ENCODE assay signal across 8 cellular contexts in the genomic region with DNA sequence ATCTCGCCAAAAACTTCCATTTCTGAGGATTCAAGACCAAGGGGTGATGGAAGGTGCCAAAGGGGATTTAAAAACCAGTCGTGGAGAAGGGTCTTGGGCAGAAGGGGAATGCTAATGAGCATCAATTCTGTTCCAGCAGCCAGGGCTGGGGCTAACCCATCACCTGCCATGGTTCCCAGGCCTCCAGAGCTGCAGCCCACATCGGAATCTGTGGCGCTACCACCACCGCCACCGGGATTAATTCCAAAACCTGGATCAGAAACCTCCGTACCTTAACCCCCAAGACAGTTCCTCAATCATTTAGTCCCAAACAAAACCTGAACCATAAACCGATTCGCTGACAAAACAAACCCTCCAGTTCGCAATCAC. TPM values are rescaled to one million over a fixed set of nuclear protein-coding genes. Genes with fewer than 3 reads are reported as not detected.
DNase-seq lines count a peak whose midpoint lies in the region; ATAC-seq and TF ChIP-seq lines count a peak whose summit lies in the region.

No MANE protein-coding gene starts in this region.

- H3K4me3 ChIP-seq in BLaER1 treated with 17β-estradiol and CSF1 and Interleukin-3, amounts not matched to agents 10 nM and 100 nM: peak overlapping the region; percentile 72 to 93 (median 82)
- H3K4me3 ChIP-seq in HCT116 (replicated peaks in 1 of 2; ENCODE audit: low read depth in 1 of 2, low read length in 2 of 2): peak overlapping the region; percentile 51 to 59
- peak overlapping the region; percentile 86 for H3K4me3 ChIP-seq in iPS-20b (ENCODE audit: low read length)
- peak overlapping the region; percentile 67 to 77 (median 71) for H3K4me3 ChIP-seq in spleen

- 16 to 25% (median 22%) methylated on average over 8 to 10 of the region's 10 CpGs for WGBS in spleen, 5 donors

- H3K9me3 ChIP-seq in BLaER1 treated with 17β-estradiol and CSF1 and Interleukin-3, amounts not matched to agents 10 nM and 100 nM (replicated peaks in 1 of 11): peaks cover 60 to 81% (median 74%) of the 10 kb centered on the region in 11 experiments
- H3K9me3 ChIP-seq in HCT116 (ENCODE audit: control insufficient read depth in 1 of 2, insufficient read depth in 1 of 2, low read depth in 1 of 2, low read length in 2 of 2): peaks cover 19 to 35% of the 10 kb centered on the region in 2 experiments; a peak in 3 of 4 replicates
- H3K9me3 ChIP-seq in iPS-20b (ENCODE audit: insufficient read depth, low read depth, low read length): no peaks in the 10 kb centered on the region
- H3K9me3 ChIP-seq in spleen: peaks cover 0 to 85% (median 70%) of the 10 kb centered on the region in 8 donors

- peak overlapping the region; percentile 78 to 99 (median 88) for H3K4me2 ChIP-seq in BLaER1 treated with 17β-estradiol and CSF1 and Interleukin-3, amounts not matched to agents 10 nM and 100 nM
- H3K4me2 ChIP-seq in HCT116 (ENCODE audit: low read length): peak overlapping the region; percentile 72

- H3K27ac ChIP-seq in BLaER1 treated with 17β-estradiol and CSF1 and Interleukin-3, amounts not matched to agents 10 nM and 100 nM: peak overlapping the region; percentile 85 to 95 (median 91)
- H3K27ac ChIP-seq in HCT116 (ENCODE audit: low read depth, low read length): no peak overlapping the region
- H3K27ac ChIP-seq in iPS-20b (ENCODE audit: low read length): no peak overlapping the region
- peak overlapping the region in 7 of 8 donors; percentile 77 to 92 (median 90) for H3K27ac ChIP-seq in spleen

- CTCF ChIA-PET in HCT116 (lab: Charles Lee): no interaction called here

- no peak for TF ChIP-seq RAD21 in HCT116 (IDR thresholded peaks at IDR 0.05; ENCODE audit: low read depth)

- POLR2A ChIA-PET in HCT116 (lab: Charles Lee): no interaction called here
- POLR2A ChIA-PET in activated naive CD8-positive, alpha-beta T cell treated with anti-CD3 and anti-CD28 coated beads, Interleukin-2, amount 10 ng/mL, durations not matched to agents 7 days and 5 days (lab: Charles Lee): interaction anchor here (1.5 to 1.9 kb wide), 2 partner anchors 21 to 42 kb away, joined by 6 to 7 read pairs; a partner anchor contains a TSS

- H3K9me3 Mint-ChIP-seq in activated naive CD8-positive, alpha-beta T cell treated with anti-CD3 and anti-CD28 coated beads, Interleukin-2, amount 10 ng/mL, durations not matched to agents 7 days and 5 days: peaks cover 24% of the 10 kb centered on the region

- H3K9ac ChIP-seq in BLaER1 treated with 17β-estradiol and CSF1 and Interleukin-3, amounts not matched to agents 10 nM and 100 nM: peak overlapping the region; percentile 78 to 91 (median 88)
- H3K9ac ChIP-seq in HCT116 (ENCODE audit: low read length): no peak overlapping the region
- peak overlapping the region; percentile 92; the same call in 1 of the 2 replicates for H3K9ac ChIP-seq in iPS-20b (ENCODE audit: low read depth, low read length)

- no peaks in the 10 kb centered on the region for H3K9me2 ChIP-seq in HCT116 (ENCODE audit: insufficient read depth)

- no peak for ATAC-seq in HCT116
- no peak for ATAC-seq in activated naive CD8-positive, alpha-beta T cell treated with anti-CD3 and anti-CD28 coated beads, Interleukin-2, amount 10 ng/mL, durations not matched to agents 7 days and 5 days (ENCODE audit: low read depth)

- H3K27me3 ChIP-seq in BLaER1 treated with 17β-estradiol and CSF1 and Interleukin-3, amounts not matched to agents 10 nM and 100 nM: no peaks in the 10 kb centered on the region
- no peaks in the 10 kb centered on the region for H3K27me3 ChIP-seq in HCT116 (ENCODE audit: insufficient read depth, low read length)
- H3K27me3 ChIP-seq in iPS-20b (ENCODE audit: insufficient read depth, low read length): no peaks in the 10 kb centered on the region
- H3K27me3 ChIP-seq in spleen (replicated peaks in 1 of 7): no peaks in the 10 kb centered on the region

- peaks cover 47% of the 10 kb centered on the region for H3K36me3 Mint-ChIP-seq in activated naive CD8-positive, alpha-beta T cell treated with anti-CD3 and anti-CD28 coated beads, Interleukin-2, amount 10 ng/mL, durations not matched to agents 7 days and 5 days

- RAD21 ChIA-PET in HCT116 (lab: Charles Lee; ENCODE audit: low non-redundant PET in 1 of 2, low total read pairs in 2 of 2, uncharacterized antibody in 2 of 2, unreplicated experiment in 2 of 2): no interaction called here

- TF ChIP-seq CTCF in HCT116 (IDR thresholded peaks at IDR 0.05 in 2 of 3, conservative IDR thresholded peaks at IDR 0.05 in 1 of 3; ENCODE audit: borderline replicate concordance in 1 of 3, insufficient read depth in 1 of 3, low read depth in 2 of 3, low read length in 2 of 3) (no peak), spleen (IDR thresholded peaks at IDR 0.05 in 8 of 11, conservative IDR thresholded peaks at IDR 0.05 in 3 of 11) (no peak)

- no peaks in the 10 kb centered on the region for H3K79me2 ChIP-seq in HCT116 (ENCODE audit: insufficient read depth, low read length)

- peaks cover 10% of the 10 kb centered on the region for H3K4me1 Mint-ChIP-seq in activated naive CD8-positive, alpha-beta T cell treated with anti-CD3 and anti-CD28 coated beads, Interleukin-2, amount 10 ng/mL, durations not matched to agents 7 days and 5 days

- peaks cover 3 to 10% (median 6%) of the 10 kb centered on the region in 10 experiments; a peak in 14 of 20 replicates for H3K4me1 ChIP-seq in BLaER1 treated with 17β-estradiol and CSF1 and Interleukin-3, amounts not matched to agents 10 nM and 100 nM
- H3K4me1 ChIP-seq in HCT116 (ENCODE audit: control insufficient read depth in 1 of 2, insufficient read depth in 2 of 2, low read length in 2 of 2): no peaks in the 10 kb centered on the region
- H3K4me1 ChIP-seq in iPS-20b (ENCODE audit: insufficient read depth, low read length): no peaks in the 10 kb centered on the region
- H3K4me1 ChIP-seq in spleen: peaks cover 6 to 21% (median 12%) of the 10 kb centered on the region in 6 donors

- TF ChIP-seq POLR2A in HCT116 (IDR thresholded peaks at IDR 0.05; ENCODE audit: borderline replicate concordance, extremely low read depth, insufficient read depth, insufficient read length): no peak
- no peak for TF ChIP-seq POLR2A in spleen (IDR thresholded peaks at IDR 0.05)

- no peak overlapping the region for H2AFZ ChIP-seq in HCT116 (ENCODE audit: low read depth, low read length, poor library complexity, severe bottlenecking)

- no TSS peak for BruUV-seq in HCT116 (replicated peaks; lab: Mats Ljungman, UMichigan)

- intact Hi-C loops in HCT116 (cut with micrococcal nuclease) (no loop called here), spleen (cut with DNase I; ENCODE audit: low total_unique reads) (no loop called here)

- H3K36me3 ChIP-seq in BLaER1 treated with 17β-estradiol and CSF1 and Interleukin-3, amounts not matched to agents 10 nM and 100 nM: peaks cover 33 to 57% (median 47%) of the 10 kb centered on the region in 11 experiments
- H3K36me3 ChIP-seq in HCT116 (ENCODE audit: control insufficient read depth in 1 of 2, insufficient read depth in 2 of 2, low read length in 2 of 2) (no peaks in the 10 kb centered on the region), iPS-20b (ENCODE audit: insufficient read depth, low read depth, low read length) (peaks cover 2% of the 10 kb centered on the region; the same call in 1 of the 2 replicates), spleen (peaks cover 0 to 27% (median 19%) of the 10 kb centered on the region in 6 donors)

- H4K20me1 ChIP-seq in BLaER1 treated with 17β-estradiol and CSF1 and Interleukin-3, amounts not matched to agents 10 nM and 100 nM: no peaks in the 10 kb centered on the region
- no peaks in the 10 kb centered on the region for H4K20me1 ChIP-seq in HCT116 (ENCODE audit: insufficient read depth)

- DNase-seq in HCT116 (ENCODE audit: low read depth, low spot score) (no peak), spleen (no peak), cerebellar cortex (ENCODE audit: low spot score) (no peak), T-helper 9 cell (no peak), activated gamma-delta T cell (lab: John Stamatoyannopoulos, UW) (no peak)
- no peak for DNase-seq in activated naive CD8-positive, alpha-beta T cell treated with anti-CD3 and anti-CD28 coated beads, Interleukin-2, amount 10 ng/mL, durations not matched to agents 7 days and 5 days

- H3K27me3 Mint-ChIP-seq in activated naive CD8-positive, alpha-beta T cell treated with anti-CD3 and anti-CD28 coated beads, Interleukin-2, amount 10 ng/mL, durations not matched to agents 7 days and 5 days: no peaks in the 10 kb centered on the region

- H3K27ac Mint-ChIP-seq in activated naive CD8-positive, alpha-beta T cell treated with anti-CD3 and anti-CD28 coated beads, Interleukin-2, amount 10 ng/mL, durations not matched to agents 7 days and 5 days: peak overlapping the region; percentile 97

- peak overlapping the region; percentile 91 for H3K4me3 Mint-ChIP-seq in activated naive CD8-positive, alpha-beta T cell treated with anti-CD3 and anti-CD28 coated beads, Interleukin-2, amount 10 ng/mL, durations not matched to agents 7 days and 5 days

TF ChIP-seq in HCT116, 20 proteins besides CTCF, POLR2A, EP300 and RAD21 (continues in another document):
- TF ChIP-seq ELF1 (IDR thresholded peaks at IDR 0.05; ENCODE audit: borderline replicate concordance, low read depth): no peak
- TF ChIP-seq ZNF274 (IDR thresholded peaks at IDR 0.05; ENCODE audit: low read depth, low read length): no peak
- no peak for TF ChIP-seq CEBPB (IDR thresholded peaks at IDR 0.05; ENCODE audit: low read depth)

RNA-seq across cellular contexts. Expression of a gene that starts 0.6 kb away (rescaled TPM):
- total RNA-seq in HCT116 (2021; ENCODE audit: unreplicated experiment) (1.6 TPM), spleen (10 to 100 TPM in 6 of 7 donors, 1 to 10 TPM in 1; 10.0 to 19.9 (median 12.3) TPM)
- 0.86 and 1.6 TPM in 2 replicates for polyA plus RNA-seq in HCT116 (2012)
- total RNA-seq in activated naive CD8-positive, alpha-beta T cell treated with anti-CD3 and anti-CD28 coated beads, Interleukin-2, amount 10 ng/mL, durations not matched to agents 7 days and 5 days: 10 to 100 TPM; 14.1 to 19.7 TPM
- polyA plus RNA-seq in spleen: 1 to 10 TPM; 2.0 to 3.5 (median 3.1) TPM

RNA-seq across cellular contexts. Expression of a gene that starts 20.8 kb away (rescaled TPM):
- total RNA-seq in HCT116 (2021; ENCODE audit: unreplicated experiment) (3.6 TPM), spleen (10 to 100 TPM in 3 of 7 donors, 1 to 10 TPM in 4; 6.3 to 10.9 (median 9.4) TPM)
- polyA plus RNA-seq in HCT116 (2012): 1.4 and 1.5 TPM in 2 replicates
- total RNA-seq in activated naive CD8-positive, alpha-beta T cell treated with anti-CD3 and anti-CD28 coated beads, Interleukin-2, amount 10 ng/mL, durations not matched to agents 7 days and 5 days: 10 to 100 TPM; 11.6 to 12.7 TPM
- 1 to 10 TPM; 3.0 to 4.1 (median 4.1) TPM for polyA plus RNA-seq in spleen

RNA-seq across cellular contexts. Expression of a gene that starts 20.8 kb away (rescaled TPM):
- total RNA-seq in HCT116 (2021; ENCODE audit: unreplicated experiment): 2.3 TPM
- polyA plus RNA-seq in HCT116 (2012): 1.2 and 2.6 TPM in 2 replicates
- total RNA-seq in activated naive CD8-positive, alpha-beta T cell treated with anti-CD3 and anti-CD28 coated beads, Interleukin-2, amount 10 ng/mL, durations not matched to agents 7 days and 5 days: 10 to 100 TPM; 23.8 to 24.0 TPM
- total RNA-seq in spleen: 10 to 100 TPM; 17.7 to 26.0 (median 20.2) TPM
- polyA plus RNA-seq in spleen: 10 to 100 TPM in 1 of 3 donors, 1 to 10 TPM in 2; 7.9 to 11.3 (median 8.1) TPM

RNA-seq across cellular contexts. Expression of a gene that starts 41.2 kb away (rescaled TPM):
- total RNA-seq in HCT116 (2021; ENCODE audit: unreplicated experiment): 0.64 TPM
- polyA plus RNA-seq in HCT116 (2012): 0.36 and 0.40 TPM in 2 replicates
- 10 to 100 TPM; 18.3 to 23.8 TPM for total RNA-seq in activated naive CD8-positive, alpha-beta T cell treated with anti-CD3 and anti-CD28 coated beads, Interleukin-2, amount 10 ng/mL, durations not matched to agents 7 days and 5 days
- total RNA-seq in spleen: 10 to 100 TPM in 6 of 7 donors, 1 to 10 TPM in 1; 9.1 to 20.8 (median 11.6) TPM
- 10 to 100 TPM in 1 of 3 donors, 1 to 10 TPM in 2; 4.5 to 10.6 (median 7.2) TPM for polyA plus RNA-seq in spleen

Comparison
In these comparisons a context has a peak if more than half of its experiments do, and no peak if none do; other contexts are left out.
1. H3K27ac ChIP-seq: peak in BLaER1 treated with 17β-estradiol and CSF1 and Interleukin-3, amounts not matched to agents 10 nM and 100 nM (11 of 11) and spleen (7 of 8); none in HCT116 (single experiment) and iPS-20b (single experiment).
2. Peak in every context shown above with its lines, with median percentiles within 50 percentile points of each other: H3K4me3 ChIP-seq.